11 cellular contexts compared by ENCODE assay signal in genomic region chr14:72608391-72609204, GRCh38.
A peak's percentile ranks its signal among the peaks of the same experiment; 100 is the strongest.
DNase-seq lines count a peak whose midpoint lies in the region; ATAC-seq and TF ChIP-seq lines count a peak whose summit lies in the region.
"Had no signal": no experiment of that assay in that cellular context is flagged by ENCODE, and none has a peak within 500 bp of the region (broad histone marks: within the 10 kb centered on the region; RNA-seq: fewer than 3 reads in every experiment).

No MANE protein-coding gene starts in this region.

- POLR2A ChIA-PET in SK-N-SH (lab: Yijun Ruan, JAX), result no interaction called here

- no peaks in the 10 kb centered on the region for H4K20me1 ChIP-seq in SK-N-SH (ENCODE audit: insufficient read depth)

- H3K4me1 ChIP-seq in SK-N-SH (ENCODE audit: control insufficient read depth in 1 of 2, insufficient read depth in 2 of 2, low read depth in 1 of 2, low read length in 1 of 2) (peaks cover 10 to 16% of the 10 kb centered on the region in 2 experiments; a peak in 3 of 4 replicates), esophagus muscularis mucosa (peaks cover 0 to 11% (median 4%) of the 10 kb centered on the region in 4 donors), psoas muscle (peaks cover 28% of the 10 kb centered on the region), HAP-1 (no peaks in the 10 kb centered on the region)

- H3K27ac ChIP-seq in SK-N-SH (ENCODE audit: low read depth in 2 of 2, low read length in 1 of 2) (peak overlapping the region in 1 of 2 experiments; percentile 62; a peak in 2 of 4 replicates), esophagus muscularis mucosa (replicated peaks in 1 of 4) (no peak overlapping the region), psoas muscle (peak overlapping the region; percentile 23)

- H3K4me2 ChIP-seq in SK-N-SH, result peak overlapping the region; percentile 45

- in situ Hi-C loops in HAP-1 (cut with MboI; ENCODE audit: low sequenced_read_pairs), result no loop called here

- H2AFZ ChIP-seq in SK-N-SH (ENCODE audit: low read depth), result peak overlapping the region; percentile 45; the same call in 1 of the 2 replicates

- no peak for TF ChIP-seq POLR2A in esophagus muscularis mucosa (IDR thresholded peaks at IDR 0.05; ENCODE audit: low read depth)

- H3K36me3 ChIP-seq in SK-N-SH (replicated peaks in 1 of 2; ENCODE audit: control insufficient read depth in 1 of 2, insufficient read depth in 2 of 2, low read length in 1 of 2) (no peaks in the 10 kb centered on the region), esophagus muscularis mucosa (no peaks in the 10 kb centered on the region), psoas muscle (ENCODE audit: insufficient read depth in 1 of 2, low read depth in 1 of 2) (no peaks in the 10 kb centered on the region), HAP-1 (replicated peaks) (no peaks in the 10 kb centered on the region)

- no peaks in the 10 kb centered on the region for H3K79me2 ChIP-seq in SK-N-SH (ENCODE audit: insufficient read depth)

- no peaks in the 10 kb centered on the region for H3F3A ChIP-seq in SK-N-SH (replicated peaks; ENCODE audit: insufficient read depth)

- H3K9ac ChIP-seq in SK-N-SH, result no peak overlapping the region

- intact Hi-C loops in esophagus muscularis mucosa (cut with DNase I), result no loop called here
- intact Hi-C loops in psoas muscle (cut with DNase I), result no loop called here

- WGBS in SK-N-SH (ENCODE audit: low lambda C conversion rate), result 73% methylated on average over 8 of the region's 8 CpGs
- 74% methylated on average over 8 of the region's 8 CpGs for WGBS in esophagus muscularis mucosa
- WGBS in psoas muscle, 3 donors, result 89 to 94% (median 90%) methylated on average over 8 of the region's 8 CpGs

- H3K4me3 ChIP-seq in SK-N-SH (ENCODE audit: low read depth in 2 of 2, low read length in 1 of 2), result no peak overlapping the region
- no peak overlapping the region for H3K4me3 ChIP-seq in esophagus muscularis mucosa
- H3K4me3 ChIP-seq in psoas muscle, result no peak overlapping the region
- H3K4me3 ChIP-seq in HAP-1, result no peak overlapping the region
- H3K4me3 ChIP-seq: GM12878 had no signal

- ATAC-seq in psoas muscle (peak; percentile 36 to 62 (median 48)), HG03460 (IDR thresholded peaks at IDR 0.05; ENCODE audit: unreplicated experiment) (no peak)

- peak; percentile 88 for DNase-seq in GM04503 (ENCODE audit: low read depth)
- DNase-seq in SK-N-SH, result no peak
- DNase-seq in esophagus muscularis mucosa (ENCODE audit: extremely low spot score), result peak; percentile 81
- no peak for DNase-seq in psoas muscle
- no peak for DNase-seq in SHP77 (lab: John Stamatoyannopoulos, UW)
- no peak for DNase-seq in HAP-1 (ENCODE audit: low spot score in 2 of 2)
- DNase-seq in GF-D8 (lab: John Stamatoyannopoulos, UW), result no peak
- DNase-seq: left cardiac atrium, NCI-H187 treated with DMSO at 0.1 percent for 48 hours had no signal

- no peak for TF ChIP-seq RAD21 in SK-N-SH (IDR thresholded peaks at IDR 0.05; ENCODE audit: low read length)

- TF ChIP-seq CTCF in SK-N-SH (IDR thresholded peaks at IDR 0.05) (no peak), esophagus muscularis mucosa (IDR thresholded peaks at IDR 0.05) (no peak), psoas muscle (IDR thresholded peaks at IDR 0.05) (no peak)

- no peaks in the 10 kb centered on the region for H3K9me3 ChIP-seq in SK-N-SH
- no peaks in the 10 kb centered on the region for H3K9me3 ChIP-seq in esophagus muscularis mucosa
- H3K9me3 ChIP-seq in psoas muscle, result no peaks in the 10 kb centered on the region
- H3K9me3 ChIP-seq in HAP-1, result no peaks in the 10 kb centered on the region

- H3K27me3 ChIP-seq in SK-N-SH (ENCODE audit: insufficient read depth), result no peaks in the 10 kb centered on the region
- H3K27me3 ChIP-seq in esophagus muscularis mucosa, result no peaks in the 10 kb centered on the region
- H3K27me3 ChIP-seq in psoas muscle (ENCODE audit: insufficient read depth in 3 of 3, low read length in 2 of 3), result no peaks in the 10 kb centered on the region
- H3K27me3 ChIP-seq in HAP-1 (ENCODE audit: low read depth), result peaks cover 7% of the 10 kb centered on the region; the same call in 1 of the 2 replicates

- CTCF ChIA-PET in SK-N-SH (lab: Yijun Ruan, JAX), result no interaction called here

- H3K9me2 ChIP-seq in SK-N-SH, result no peaks in the 10 kb centered on the region

- TF ChIP-seq EP300 in SK-N-SH (IDR thresholded peaks at IDR 0.05; ENCODE audit: borderline replicate concordance in 1 of 2, low read depth in 1 of 2, low read length in 1 of 2), result 0 out of 4 replicates have a peak, but pooled peaks of 1 of the 2 experiments have one; percentile 37
- no peak for TF ChIP-seq EP300 in esophagus muscularis mucosa (IDR thresholded peaks at IDR 0.05)

TF ChIP-seq in SK-N-SH, 30 proteins besides CTCF, POLR2A, EP300 and RAD21:
- TF ChIP-seq RXRA (IDR thresholded peaks at IDR 0.05; ENCODE audit: borderline replicate concordance, low read depth) (peak; percentile 58; the same call in 1 of the 2 replicates), JUND (IDR thresholded peaks at IDR 0.05) (peak; percentile 94), NFIC (IDR thresholded peaks at IDR 0.05; ENCODE audit: borderline replicate concordance) (peak; percentile 50; the same call in 1 of the 2 replicates), SIN3A (IDR thresholded peaks at IDR 0.05; ENCODE audit: borderline replicate concordance, low read depth, low read length) (no peak), TCF12 (IDR thresholded peaks at IDR 0.05) (peak; percentile 77), MAX (IDR thresholded peaks at IDR 0.05; ENCODE audit: low read depth) (peak; percentile 24; the same call in 1 of the 2 replicates), ZBTB33 (IDR thresholded peaks at IDR 0.05; ENCODE audit: borderline replicate concordance, low read depth) (0 out of 2 replicates have a peak, but pooled peaks have one; percentile 12), PBX3 (IDR thresholded peaks at IDR 0.05) (no peak), FOSL2 (IDR thresholded peaks at IDR 0.05; ENCODE audit: borderline replicate concordance, low read depth) (peak; percentile 98), CHD2 (IDR thresholded peaks at IDR 0.05; ENCODE audit: low read length, partially characterized antibody) (no peak)
TF ChIP-seq in SK-N-SH: peak in this region for 7.

Comparison
In these comparisons a context has a peak if more than half of its experiments do, and no peak if none do; other contexts are left out.
1. DNase-seq: peak in GM04503 (single experiment) and esophagus muscularis mucosa (single experiment); none in SK-N-SH (single experiment), psoas muscle (0 of 2), SHP77 (0 of 2), HAP-1 (0 of 2) and GF-D8 (single experiment).